In the genomic region with DNA sequence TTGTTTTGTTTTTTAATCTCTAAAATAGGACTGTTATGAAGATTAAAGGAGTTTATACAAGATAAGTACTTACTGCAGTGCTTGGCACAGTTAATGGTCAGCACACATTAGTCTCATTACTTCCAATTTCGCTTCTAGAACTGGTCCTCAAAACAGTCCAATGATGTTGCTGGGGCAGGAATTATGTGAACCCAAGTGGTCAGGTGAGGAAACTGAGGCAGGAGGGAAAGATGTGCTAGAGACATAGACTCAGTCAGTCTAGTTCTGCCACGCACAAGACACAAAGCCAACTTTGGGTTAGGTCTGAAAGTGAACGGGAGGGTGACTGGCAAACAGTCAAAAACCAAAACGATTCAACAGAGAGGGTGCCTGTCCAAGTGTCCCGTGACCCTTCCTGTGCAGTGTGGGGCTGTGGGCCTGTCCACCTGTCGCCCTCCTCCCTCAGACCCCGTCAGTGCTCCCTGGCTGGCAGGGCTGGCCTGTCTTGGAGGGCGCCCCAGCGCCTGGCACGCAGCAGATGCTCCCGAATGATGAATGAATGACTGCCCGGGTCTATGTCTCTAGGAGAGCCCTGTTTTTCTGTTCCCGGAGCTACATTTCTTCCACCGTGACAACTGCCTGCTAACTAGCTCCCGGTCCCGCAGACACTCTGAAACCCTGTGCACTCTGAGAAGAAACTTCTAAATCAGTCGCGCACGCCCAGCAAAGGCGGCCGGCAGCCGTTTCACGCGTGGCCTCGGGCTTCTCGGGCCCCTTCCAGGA, we compare ENCODE assay signal across 8 cellular contexts. TPM values are rescaled to one million over a fixed set of nuclear protein-coding genes. Genes with fewer than 3 reads are reported as not detected.
DNase-seq lines count a peak whose midpoint lies in the region; TF ChIP-seq lines count a peak whose summit lies in the region.

No MANE protein-coding gene starts in this region.

- TF ChIP-seq CTCF in OCI-LY3 (IDR thresholded peaks at IDR 0.05; ENCODE audit: low read depth, low read length): no peak
- no peak for TF ChIP-seq CTCF in neural crest cell (conservative IDR thresholded peaks at IDR 0.05)

- peak overlapping the region; percentile 60 for H3K27ac ChIP-seq in CD4-positive, alpha-beta memory T cell (ENCODE audit: low read depth, low read length)
- peak overlapping the region; percentile 63 for H3K27ac ChIP-seq in OCI-LY3 (ENCODE audit: low read length)

- no peaks in the 10 kb centered on the region for H3K9me3 ChIP-seq in CD4-positive, alpha-beta memory T cell (ENCODE audit: control insufficient read depth in 1 of 2, low read length in 2 of 2)
- H3K9me3 ChIP-seq in OCI-LY3 (ENCODE audit: insufficient read depth, low read length) (no peaks in the 10 kb centered on the region), endocrine pancreas (ENCODE audit: control insufficient read depth, low read length) (no peaks in the 10 kb centered on the region)

- POLR2A ChIA-PET in CD4-positive, alpha-beta memory T cell (lab: Charles Lee; ENCODE audit: partially characterized antibody): interaction anchor here (1.2 to 3.1 kb wide), 4 partner anchors 30 to 88 kb away, joined by 4 to 31 read pairs (median 22); no protein-coding TSS in a partner anchor

- H3K4me3 Mint-ChIP-seq in CD4-positive, alpha-beta memory T cell: peak overlapping the region; percentile 88 to 98 (median 93)
- H3K4me3 Mint-ChIP-seq in neural crest cell: peak overlapping the region; percentile 99

- H3K9me3 Mint-ChIP-seq in CD4-positive, alpha-beta memory T cell: no peaks in the 10 kb centered on the region
- H3K9me3 Mint-ChIP-seq in neural crest cell: no peaks in the 10 kb centered on the region

- peaks cover 85% of the 10 kb centered on the region for H3K79me2 ChIP-seq in OCI-LY3 (ENCODE audit: low read length)

- CTCF ChIA-PET in CD4-positive, alpha-beta memory T cell (lab: Charles Lee; ENCODE audit: partially characterized antibody): interaction anchor here (1.0 to 3.1 kb wide), 3 partner anchors 31 to 68 kb away, joined by 4 to 16 read pairs (median 5); no protein-coding TSS in a partner anchor

- H3K4me1 Mint-ChIP-seq in CD4-positive, alpha-beta memory T cell: peaks cover 11 to 30% (median 19%) of the 10 kb centered on the region in 4 donors
- peaks cover 47% of the 10 kb centered on the region for H3K4me1 Mint-ChIP-seq in neural crest cell

- H3K36me3 ChIP-seq in CD4-positive, alpha-beta memory T cell (ENCODE audit: insufficient read depth, low read length): no peaks in the 10 kb centered on the region
- H3K36me3 ChIP-seq in OCI-LY3 (replicated peaks; ENCODE audit: low read depth, low read length): peaks cover 31% of the 10 kb centered on the region
- no peaks in the 10 kb centered on the region for H3K36me3 ChIP-seq in endocrine pancreas (ENCODE audit: control insufficient read depth, insufficient read depth, low read length)

- H3K4me1 ChIP-seq in CD4-positive, alpha-beta memory T cell (ENCODE audit: insufficient read depth, low read length): peaks cover 12% of the 10 kb centered on the region
- H3K4me1 ChIP-seq in OCI-LY3 (ENCODE audit: low read length): peaks cover 15% of the 10 kb centered on the region
- no peaks in the 10 kb centered on the region for H3K4me1 ChIP-seq in endocrine pancreas (ENCODE audit: control insufficient read depth, insufficient read depth, low read length)

- H3K4me2 ChIP-seq in OCI-LY3 (ENCODE audit: low read length): peak overlapping the region; percentile 83

- peak overlapping the region; percentile 7 to 82 for H3K4me3 ChIP-seq in CD4-positive, alpha-beta memory T cell (ENCODE audit: low read length in 2 of 2)
- H3K4me3 ChIP-seq in OCI-LY3 (ENCODE audit: low read length) (peak overlapping the region; percentile 97), endocrine pancreas (ENCODE audit: control insufficient read depth, insufficient read depth, low read length) (no peak overlapping the region)

- peak overlapping the region; percentile 67 for H3K9ac ChIP-seq in OCI-LY3 (ENCODE audit: low read length)
- peak overlapping the region; percentile 75 for H3K9ac ChIP-seq in endocrine pancreas (ENCODE audit: control insufficient read depth, insufficient read depth, low read length)

- peaks cover 20% of the 10 kb centered on the region for H4K20me1 ChIP-seq in OCI-LY3 (ENCODE audit: insufficient read depth, low read length)

- H3K36me3 Mint-ChIP-seq in CD4-positive, alpha-beta memory T cell: peaks cover 0 to 9% of the 10 kb centered on the region in 2 donors
- peaks cover 4% of the 10 kb centered on the region for H3K36me3 Mint-ChIP-seq in neural crest cell (ENCODE audit: low read depth)

- H3K27ac Mint-ChIP-seq in CD4-positive, alpha-beta memory T cell: peak overlapping the region; percentile 80 to 94 (median 87)
- H3K27ac Mint-ChIP-seq in neural crest cell (ENCODE audit: unreplicated experiment): peak overlapping the region; percentile 98

- intact Hi-C loops in CD4-positive, alpha-beta memory T cell (cut with micrococcal nuclease): loop anchor here (1.0 to 5.0 kb wide), 5 partner anchors 33 to 129 kb away; a partner anchor contains a TSS

- DNase-seq in CD4-positive, alpha-beta memory T cell: peak in 2 of 5 donors; percentile 4 to 7
- no peak for DNase-seq in neural crest cell (ENCODE audit: low read depth, low spot score)
- no peak for DNase-seq in SW 1271 (lab: John Stamatoyannopoulos, UW)
- DNase-seq in activated CD4-positive, CD25-positive, alpha-beta regulatory T cell (lab: John Stamatoyannopoulos, UW): no peak
- no peak for DNase-seq in COLO829 (ENCODE audit: low spot score)
- no peak for DNase-seq in NCI-H1694 treated with DMSO at 0.1 percent for 48 hours (lab: John Stamatoyannopoulos, UW)

- no peak overlapping the region for H2AFZ ChIP-seq in OCI-LY3 (ENCODE audit: low read depth, low read length)

- H3K27me3 ChIP-seq in CD4-positive, alpha-beta memory T cell (ENCODE audit: insufficient read depth, low read length): no peaks in the 10 kb centered on the region
- no peaks in the 10 kb centered on the region for H3K27me3 ChIP-seq in OCI-LY3 (ENCODE audit: low read depth, low read length)
- H3K27me3 ChIP-seq in endocrine pancreas (ENCODE audit: control insufficient read depth, insufficient read depth, low read length): no peaks in the 10 kb centered on the region

- no peaks in the 10 kb centered on the region for H3K27me3 Mint-ChIP-seq in CD4-positive, alpha-beta memory T cell
- no peaks in the 10 kb centered on the region for H3K27me3 Mint-ChIP-seq in neural crest cell (ENCODE audit: low read depth)

RNA-seq across cellular contexts. Expression of a gene that starts 2.4 kb away (rescaled TPM):
- total RNA-seq in CD4-positive, alpha-beta memory T cell: 10 to 100 TPM; 16.3 to 17.6 TPM
- 1 to 10 TPM in 1 of 2 donors, under 1 TPM in 1; 0.91 to 3.7 TPM for polyA plus RNA-seq in CD4-positive, alpha-beta memory T cell
- 49.7 and 59.5 TPM in 2 replicates for total RNA-seq in neural crest cell
